Comparison of ENCODE assay signal across 17 cellular contexts in genomic region chr7:117138943-117139690, GRCh38.
DNase-seq lines count a peak whose midpoint lies in the region; FAIRE-seq and TF ChIP-seq lines count a peak whose summit lies in the region.
"Had no signal": no experiment of that assay in that cellular context is flagged by ENCODE, and none has a peak within 500 bp of the region (broad histone marks: within the 10 kb centered on the region; RNA-seq: fewer than 3 reads in every experiment).

No MANE protein-coding gene starts in this region.

- H3K9ac ChIP-seq in HUES48 (ENCODE audit: low read depth, low read length) (peak overlapping the region; percentile 30; the same call in 1 of the 2 replicates), kidney (ENCODE audit: low read length in 2 of 2) (no peak overlapping the region)

- TF ChIP-seq CTCF in kidney (IDR thresholded peaks at IDR 0.05; ENCODE audit: borderline replicate concordance, extremely low read depth, insufficient read depth): no peak

- H3K4me1 ChIP-seq in HUES48 (ENCODE audit: control insufficient read depth, insufficient read depth, low read length): peaks cover 68% of the 10 kb centered on the region
- no peaks in the 10 kb centered on the region for H3K4me1 ChIP-seq in kidney (ENCODE audit: control insufficient read depth in 1 of 2, insufficient read depth in 1 of 2, low read depth in 1 of 2, low read length in 2 of 2)

- DNase-seq in dermis blood vessel endothelial cell (peak; percentile 12), kidney (no peak), NCI-H1436 (lab: John Stamatoyannopoulos, UW) (no peak), activated T-cell treated with anti-CD3 and anti-CD28 coated beads for 4 hours (no peak), superior temporal gyrus (ENCODE audit: extremely low spot score) (no peak), T-helper 9 cell (no peak)
- DNase-seq: C1 segment of cervical spinal cord, DMS 273 treated with DMSO at 0.1 percent for 48 hours, H7, KBM-7, NCI-H1048, NCI-H146, NCI-H2081 treated with DMSO at 0.1 percent for 48 hours, NCI-H524 treated with DMSO at 0.1 percent for 48 hours had no signal

- H3K27ac ChIP-seq in HUES48 (ENCODE audit: low read depth, low read length): peak overlapping the region; percentile 84
- no peak overlapping the region for H3K27ac ChIP-seq in kidney (ENCODE audit: low read depth in 2 of 2, low read length in 2 of 2)

- FAIRE-seq in A204.1 (lab: Jason Lieb, UNC): peak; percentile 3
- peak; percentile 59 for FAIRE-seq in kidney (lab: Jason Lieb, UNC)
- FAIRE-seq: GM12892 had no signal

- H3K36me3 ChIP-seq in HUES48 (ENCODE audit: control insufficient read depth, insufficient read depth, low read length) (no peaks in the 10 kb centered on the region), kidney (ENCODE audit: control insufficient read depth in 1 of 2, insufficient read depth in 2 of 2, low read length in 2 of 2) (peaks cover 5 to 6% of the 10 kb centered on the region in 2 donors)

- intact Hi-C loops in kidney (cut with DNase I): no loop called here

- H3K9me3 ChIP-seq in HUES48 (ENCODE audit: control insufficient read depth, insufficient read depth, low read length) (no peaks in the 10 kb centered on the region), kidney (ENCODE audit: control insufficient read depth in 1 of 2, low read length in 2 of 2) (no peaks in the 10 kb centered on the region)

- peak overlapping the region; percentile 19; the same call in 1 of the 2 replicates for H3K4me3 ChIP-seq in HUES48 (ENCODE audit: low read depth, low read length)
- H3K4me3 ChIP-seq in kidney (ENCODE audit: low read length in 2 of 2): no peak overlapping the region

- no peaks in the 10 kb centered on the region for H3K27me3 ChIP-seq in HUES48 (ENCODE audit: control insufficient read depth, insufficient read depth, low read length)
